In genomic region chr4:173167793-173168395, GRCh38 we compare ENCODE assay signal across 8 cellular contexts. TPM values are rescaled to one million over a fixed set of nuclear protein-coding genes. Genes with fewer than 3 reads are reported as not detected.
DNase-seq lines count a peak whose midpoint lies in the region; ATAC-seq and TF ChIP-seq lines count a peak whose summit lies in the region.

No MANE protein-coding gene starts in this region.

- H3K27me3 Mint-ChIP-seq in activated naive CD8-positive, alpha-beta T cell treated with anti-CD3 and anti-CD28 coated beads, Interleukin-2, amount 10 ng/mL, durations not matched to agents 7 days and 5 days, result no peaks in the 10 kb centered on the region
- H3K27me3 Mint-ChIP-seq in progenitor cell of endocrine pancreas, result no peaks in the 10 kb centered on the region

- H3K4me1 Mint-ChIP-seq in activated naive CD8-positive, alpha-beta T cell treated with anti-CD3 and anti-CD28 coated beads, Interleukin-2, amount 10 ng/mL, durations not matched to agents 7 days and 5 days, result peaks cover 41% of the 10 kb centered on the region
- peaks cover 18% of the 10 kb centered on the region for H3K4me1 Mint-ChIP-seq in progenitor cell of endocrine pancreas (ENCODE audit: low read depth)

- H3K36me3 ChIP-seq in BJ (ENCODE audit: control insufficient read depth, insufficient read depth, low read length), result no peaks in the 10 kb centered on the region; the same call in 1 of the 2 replicates

- CTCF ChIA-PET in BJ (lab: Yijun Ruan, JAX), result no interaction called here

- peak overlapping the region; percentile 97 for H3K4me3 Mint-ChIP-seq in activated naive CD8-positive, alpha-beta T cell treated with anti-CD3 and anti-CD28 coated beads, Interleukin-2, amount 10 ng/mL, durations not matched to agents 7 days and 5 days
- peak overlapping the region; percentile 96 for H3K4me3 Mint-ChIP-seq in progenitor cell of endocrine pancreas (ENCODE audit: low read depth)

- H3K36me3 Mint-ChIP-seq in activated naive CD8-positive, alpha-beta T cell treated with anti-CD3 and anti-CD28 coated beads, Interleukin-2, amount 10 ng/mL, durations not matched to agents 7 days and 5 days, result peaks cover 11% of the 10 kb centered on the region
- no peaks in the 10 kb centered on the region for H3K36me3 Mint-ChIP-seq in progenitor cell of endocrine pancreas (ENCODE audit: insufficient read depth)

- no peaks in the 10 kb centered on the region for H3K9me3 Mint-ChIP-seq in activated naive CD8-positive, alpha-beta T cell treated with anti-CD3 and anti-CD28 coated beads, Interleukin-2, amount 10 ng/mL, durations not matched to agents 7 days and 5 days
- no peaks in the 10 kb centered on the region for H3K9me3 Mint-ChIP-seq in progenitor cell of endocrine pancreas (ENCODE audit: low read depth)

- H3K27ac Mint-ChIP-seq in activated naive CD8-positive, alpha-beta T cell treated with anti-CD3 and anti-CD28 coated beads, Interleukin-2, amount 10 ng/mL, durations not matched to agents 7 days and 5 days, result peak overlapping the region; percentile 93
- H3K27ac Mint-ChIP-seq in progenitor cell of endocrine pancreas, result peak overlapping the region; percentile 98

- TF ChIP-seq CTCF in BJ (IDR thresholded peaks at IDR 0.05; ENCODE audit: insufficient read depth, low read depth, low read length), result no peak
- no peak for TF ChIP-seq CTCF in progenitor cell of endocrine pancreas (IDR thresholded peaks at IDR 0.05; ENCODE audit: unreplicated experiment)

- intact Hi-C loops in left cardiac atrium (cut with DNase I), result no loop called here

- ATAC-seq in GM18861 (IDR thresholded peaks at IDR 0.05; ENCODE audit: unreplicated experiment) (peak; percentile 10), HG03354 (IDR thresholded peaks at IDR 0.05; ENCODE audit: poor library complexity, severe bottlenecking, unreplicated experiment) (peak; percentile 6), left cardiac atrium (peak in 1 of 2 donors; percentile 21), HG02763 (IDR thresholded peaks at IDR 0.05; ENCODE audit: unreplicated experiment) (no peak)
- ATAC-seq in activated naive CD8-positive, alpha-beta T cell treated with anti-CD3 and anti-CD28 coated beads, Interleukin-2, amount 10 ng/mL, durations not matched to agents 7 days and 5 days (ENCODE audit: low read depth), result no peak

- DNase-seq in BJ (ENCODE audit: low read depth), result no peak
- DNase-seq in OCI-M1 (lab: John Stamatoyannopoulos, UW), result peak; percentile 87
- DNase-seq in activated naive CD8-positive, alpha-beta T cell treated with anti-CD3 and anti-CD28 coated beads, Interleukin-2, amount 10 ng/mL, durations not matched to agents 7 days and 5 days, result no peak
- peak; percentile 41 for DNase-seq in left cardiac atrium
- peak; percentile 28 for DNase-seq in progenitor cell of endocrine pancreas (ENCODE audit: low spot score, unreplicated experiment)

- H3K4me3 ChIP-seq in BJ (ENCODE audit: low read depth, low read length), result peak overlapping the region; percentile 91

- POLR2A ChIA-PET in BJ (lab: Charles Lee), result no interaction called here
- POLR2A ChIA-PET in activated naive CD8-positive, alpha-beta T cell treated with anti-CD3 and anti-CD28 coated beads, Interleukin-2, amount 10 ng/mL, durations not matched to agents 7 days and 5 days (lab: Charles Lee), result interaction anchor here (1.2 to 4.4 kb wide), 3 partner anchors 166 to 203 kb away, joined by 4 to 30 read pairs (median 11); partner anchors contain the start of genes HMGB2 and SAP30

- H3K27me3 ChIP-seq in BJ (ENCODE audit: control insufficient read depth, insufficient read depth, low read length), result no peaks in the 10 kb centered on the region

RNA-seq across cellular contexts. Expression of gene GALNT7, which starts 0.7 kb away (rescaled TPM):
- 6.3 and 10.7 TPM in 2 replicates for polyA plus RNA-seq in BJ (2011; rRNA removed)
- polyA minus RNA-seq in BJ (2011; rRNA and poly(A)+ RNA removed), result 6.4 and 6.6 TPM in 2 replicates
- total RNA-seq in activated naive CD8-positive, alpha-beta T cell treated with anti-CD3 and anti-CD28 coated beads, Interleukin-2, amount 10 ng/mL, durations not matched to agents 7 days and 5 days, result 10 to 100 TPM; 15.9 to 16.2 TPM
- 1 to 10 TPM; 5.8 to 8.0 TPM for total RNA-seq in left cardiac atrium
- total RNA-seq in progenitor cell of endocrine pancreas, result 65.6 and 67.8 TPM in 2 replicates

Comparison
In these comparisons a context has a peak if more than half of its experiments do, and no peak if none do; other contexts are left out.
1. DNase-seq: peak in OCI-M1 (single experiment), left cardiac atrium (single experiment) and progenitor cell of endocrine pancreas (single experiment); none in BJ (single experiment) and activated naive CD8-positive, alpha-beta T cell treated with anti-CD3 and anti-CD28 coated beads, Interleukin-2, amount 10 ng/mL, durations not matched to agents 7 days and 5 days (single experiment).
2. ATAC-seq: peak in GM18861 (single experiment) and HG03354 (single experiment); none in activated naive CD8-positive, alpha-beta T cell treated with anti-CD3 and anti-CD28 coated beads, Interleukin-2, amount 10 ng/mL, durations not matched to agents 7 days and 5 days (single experiment) and HG02763 (single experiment).